17 cellular contexts compared by ENCODE assay signal in genomic region chr11:115961168-115962003, GRCh38.
DNase-seq lines count a peak whose midpoint lies in the region; ATAC-seq and TF ChIP-seq lines count a peak whose summit lies in the region.
"Had no signal": no experiment of that assay in that cellular context is flagged by ENCODE, and none has a peak within 500 bp of the region (broad histone marks: within the 10 kb centered on the region; RNA-seq: fewer than 3 reads in every experiment).

No MANE protein-coding gene starts in this region.

- TF ChIP-seq CTCF in GM23338 (conservative IDR thresholded peaks at IDR 0.05; ENCODE audit: low read depth in 2 of 2) (no peak), glutamatergic neuron (IDR thresholded peaks at IDR 0.05; ENCODE audit: partially characterized antibody, unreplicated experiment) (no peak)

- H4K20me1 ChIP-seq in GM23338 (replicated peaks; ENCODE audit: insufficient read depth): no peaks in the 10 kb centered on the region
- H4K20me1 ChIP-seq: BLaER1 had no signal

- peaks cover 4% of the 10 kb centered on the region; the same call in 1 of the 2 replicates for H3K27me3 ChIP-seq in GM23338 (ENCODE audit: insufficient read depth)
- H3K27me3 ChIP-seq: adrenal gland, BLaER1, Peyer's patch had no signal

- H3K4me1 Mint-ChIP-seq in GM23338 (peaks cover 31% of the 10 kb centered on the region; the same call in 2 of the 3 replicates), glutamatergic neuron (ENCODE audit: low read depth, unreplicated experiment) (peaks cover 63% of the 10 kb centered on the region)
- H3K4me1 Mint-ChIP-seq: immature natural killer cell had no signal

- peaks cover 7% of the 10 kb centered on the region; the same call in 1 of the 2 replicates for H3K4me1 ChIP-seq in GM23338 (ENCODE audit: insufficient read depth)
- H3K4me1 ChIP-seq: adrenal gland, BLaER1, gastrocnemius medialis, Peyer's patch had no signal

- no peak overlapping the region for H3K4me3 ChIP-seq in GM23338
- H3K4me3 ChIP-seq: adrenal gland, BLaER1, gastrocnemius medialis, Peyer's patch had no signal

- H3K27ac Mint-ChIP-seq in GM23338 (no peak overlapping the region), glutamatergic neuron (ENCODE audit: unreplicated experiment) (peak overlapping the region; percentile 66)
- H3K27ac Mint-ChIP-seq: activated CD8-positive, alpha-beta T cell treated with anti-CD3 and anti-CD28 coated beads for 36 hours; immature natural killer cell had no signal

- H3F3A ChIP-seq in GM23338 (replicated peaks; ENCODE audit: low read depth): no peaks in the 10 kb centered on the region

- H3K27ac ChIP-seq in GM23338 (ENCODE audit: low read depth): no peak overlapping the region
- H3K27ac ChIP-seq: adrenal gland, BLaER1, gastrocnemius medialis, Peyer's patch had no signal

- H3K9me3 Mint-ChIP-seq in GM23338 (no peaks in the 10 kb centered on the region), glutamatergic neuron (ENCODE audit: unreplicated experiment) (peaks cover 9% of the 10 kb centered on the region)
- H3K9me3 Mint-ChIP-seq: activated CD8-positive, alpha-beta T cell treated with anti-CD3 and anti-CD28 coated beads for 36 hours had no signal

- H3K79me2 ChIP-seq in GM23338 (replicated peaks; ENCODE audit: insufficient read depth): no peaks in the 10 kb centered on the region

- no peak overlapping the region for H3K4me2 ChIP-seq in GM23338
- H3K4me2 ChIP-seq: BLaER1 had no signal

- ATAC-seq in GM23338 (peak; percentile 43), GM18498 (IDR thresholded peaks at IDR 0.05; ENCODE audit: unreplicated experiment) (no peak)
- ATAC-seq: activated CD8-positive, alpha-beta T cell treated with anti-CD3 and anti-CD28 coated beads for 36 hours; gastrocnemius medialis had no signal

- peak; percentile 79 for DNase-seq in DMS53 (lab: John Stamatoyannopoulos, UW)
- DNase-seq in GM23338 (ENCODE audit: low spot score): no peak
- DNase-seq in NCI-H345 treated with DMSO at 0.1 percent for 48 hours (lab: John Stamatoyannopoulos, UW; ENCODE audit: unreplicated experiment): peak; percentile 57
- peak; percentile 32 for DNase-seq in glutamatergic neuron
- DNase-seq in HT-29 (ENCODE audit: low spot score): no peak
- DNase-seq in pons (ENCODE audit: low spot score): no peak
- DNase-seq in NCI-H1694 treated with DMSO at 0.1 percent for 48 hours (lab: John Stamatoyannopoulos, UW): no peak
- DNase-seq: activated CD8-positive, alpha-beta T cell treated with anti-CD3 and anti-CD28 coated beads for 36 hours; adrenal gland; gastrocnemius medialis; immature natural killer cell; mesenchymal stem cell; NCI-H226; Peyer's patch; stimulated activated CD4-positive, alpha-beta T cell treated with anti-CD3 and anti-CD28 coated beads, Interleukin-4, amount 100 ng/mL, for 1 hour had no signal

- H3K27me3 Mint-ChIP-seq in GM23338 (ENCODE audit: insufficient read depth, low read depth, poor library complexity) (no peaks in the 10 kb centered on the region), glutamatergic neuron (ENCODE audit: unreplicated experiment) (peaks cover 10% of the 10 kb centered on the region)
- H3K27me3 Mint-ChIP-seq: activated CD8-positive, alpha-beta T cell treated with anti-CD3 and anti-CD28 coated beads for 36 hours had no signal

- no peaks in the 10 kb centered on the region for H3K36me3 ChIP-seq in GM23338 (ENCODE audit: insufficient read depth)
- H3K36me3 ChIP-seq: adrenal gland, BLaER1, gastrocnemius medialis, Peyer's patch had no signal

- H3K4me3 Mint-ChIP-seq in GM23338 (no peak overlapping the region), glutamatergic neuron (ENCODE audit: unreplicated experiment) (peak overlapping the region; percentile 28)
- H3K4me3 Mint-ChIP-seq: activated CD8-positive, alpha-beta T cell treated with anti-CD3 and anti-CD28 coated beads for 36 hours; immature natural killer cell had no signal

- 0 out of 2 replicates have a peak overlapping the region, but pooled peaks have one; percentile 39 for H2AFZ ChIP-seq in GM23338

- no peaks in the 10 kb centered on the region for H3K9me2 ChIP-seq in GM23338 (ENCODE audit: insufficient read depth)

- H3K36me3 Mint-ChIP-seq in GM23338 (ENCODE audit: low read depth) (no peaks in the 10 kb centered on the region), glutamatergic neuron (ENCODE audit: unreplicated experiment) (no peaks in the 10 kb centered on the region)
- H3K36me3 Mint-ChIP-seq: immature natural killer cell had no signal

TF ChIP-seq in GM23338, 12 proteins besides CTCF, POLR2A, EP300 and RAD21:
- TF ChIP-seq JUNB (IDR thresholded peaks at IDR 0.05; ENCODE audit: unreplicated experiment): no peak
- TF ChIP-seq ETS1 (IDR thresholded peaks at IDR 0.05): no peak
- TF ChIP-seq REST (IDR thresholded peaks at IDR 0.05; ENCODE audit: unreplicated experiment): no peak
- no peak for TF ChIP-seq EZH2 (IDR thresholded peaks at IDR 0.05; ENCODE audit: low read depth, unreplicated experiment)
TF ChIP-seq in GM23338: peak in this region for 0.

Comparison
In these comparisons a context has a peak if more than half of its experiments do, and no peak if none do; other contexts are left out.
1. DNase-seq: peak in DMS53 (single experiment), NCI-H345 treated with DMSO at 0.1 percent for 48 hours (single experiment) and glutamatergic neuron (single experiment); none in GM23338 (single experiment), HT-29 (single experiment), pons (single experiment) and NCI-H1694 treated with DMSO at 0.1 percent for 48 hours (single experiment).